In genomic region chr21:34888569-34889286, GRCh38 we compare ENCODE assay signal across 8 cellular contexts.
A peak's percentile ranks its signal among the peaks of the same experiment; 100 is the strongest.
DNase-seq lines count a peak whose midpoint lies in the region; TF ChIP-seq lines count a peak whose summit lies in the region.

No MANE protein-coding gene starts in this region.

- H3K4me1 Mint-ChIP-seq in glutamatergic neuron (ENCODE audit: low read depth, unreplicated experiment) (peaks cover 8% of the 10 kb centered on the region), osteocyte (ENCODE audit: unreplicated experiment) (peaks cover 33% of the 10 kb centered on the region)

- H3K36me3 Mint-ChIP-seq in glutamatergic neuron (ENCODE audit: unreplicated experiment) (no peaks in the 10 kb centered on the region), osteocyte (ENCODE audit: unreplicated experiment) (no peaks in the 10 kb centered on the region)

- H3K27me3 Mint-ChIP-seq in glutamatergic neuron (ENCODE audit: unreplicated experiment) (peaks cover 14% of the 10 kb centered on the region), osteocyte (ENCODE audit: unreplicated experiment) (peaks cover 3% of the 10 kb centered on the region)

- H3K36me3 ChIP-seq in thyroid gland: no peaks in the 10 kb centered on the region

- H3K27ac Mint-ChIP-seq in glutamatergic neuron (ENCODE audit: unreplicated experiment) (no peak overlapping the region), osteocyte (ENCODE audit: unreplicated experiment) (peak overlapping the region; percentile 98)

- TF ChIP-seq POLR2A in thyroid gland (IDR thresholded peaks at IDR 0.05): peak in 1 of 2 donors; percentile 84

- 0% methylated on average over 15 to 27 of the region's 92 CpGs for WGBS in thyroid gland, 2 donors

- no peaks in the 10 kb centered on the region for H3K9me3 ChIP-seq in thyroid gland

- H3K27ac ChIP-seq in thyroid gland: peak overlapping the region; percentile 53 to 92 (median 74)

- peak; percentile 95 for DNase-seq in GM03348 (ENCODE audit: low spot score)
- peak; percentile 82 for DNase-seq in HFF-Myc (ENCODE audit: extremely low read depth, low read depth)
- DNase-seq in MV-4-11 (lab: John Stamatoyannopoulos, UW): peak; percentile 82
- DNase-seq in SK-MEL-5 (ENCODE audit: low read depth, low spot score): peak; percentile 92
- DNase-seq in activated naive CD4-positive, alpha-beta T cell treated with anti-CD3 and anti-CD28 coated beads, Interleukin-2, amount 50 U/mL, for 16 hours: peak; percentile 87
- DNase-seq in glutamatergic neuron: peak; percentile 85
- peak; percentile 96 for DNase-seq in osteocyte (ENCODE audit: extremely low spot score, unreplicated experiment)
- DNase-seq in thyroid gland: peak; percentile 93 to 94

- intact Hi-C loops in thyroid gland (cut with DNase I): loop anchor here (10.0 kb wide), 3 partner anchors 64 to 516 kb away; no protein-coding TSS in a partner anchor

- TF ChIP-seq CTCF in HFF-Myc (IDR thresholded peaks at IDR 0.05; ENCODE audit: low read depth, low read length, missing control alignments): no peak
- TF ChIP-seq CTCF in glutamatergic neuron (IDR thresholded peaks at IDR 0.05; ENCODE audit: partially characterized antibody, unreplicated experiment): no peak
- no peak for TF ChIP-seq CTCF in osteocyte (IDR thresholded peaks at IDR 0.05)
- peak in 2 of 6 experiments; percentile 3 to 6 for TF ChIP-seq CTCF in thyroid gland (IDR thresholded peaks at IDR 0.05)

- H3K4me1 ChIP-seq in thyroid gland: peaks cover 11 to 32% of the 10 kb centered on the region in 2 donors

- H3K9me3 Mint-ChIP-seq in glutamatergic neuron (ENCODE audit: unreplicated experiment): peaks cover 2% of the 10 kb centered on the region
- no peaks in the 10 kb centered on the region for H3K9me3 Mint-ChIP-seq in osteocyte (ENCODE audit: unreplicated experiment)

- peaks cover 29% of the 10 kb centered on the region for H3K27me3 ChIP-seq in thyroid gland

- peak overlapping the region; percentile 85 for H3K4me3 Mint-ChIP-seq in glutamatergic neuron (ENCODE audit: unreplicated experiment)
- peak overlapping the region; percentile 89 for H3K4me3 Mint-ChIP-seq in osteocyte (ENCODE audit: unreplicated experiment)

- in situ Hi-C loops in SK-MEL-5 (cut with HindIII; ENCODE audit: low pct_unique_long_range_greater_than_20kb, low sequenced_read_pairs): no loop called here

- H3K4me3 ChIP-seq in HFF-Myc (replicated peaks; ENCODE audit: low read depth, low read length): peak overlapping the region; percentile 64
- H3K4me3 ChIP-seq in thyroid gland (replicated peaks in 1 of 3): peak overlapping the region; percentile 53 to 74 (median 56)

Comparison
In these comparisons a context has a peak if more than half of its experiments do, and no peak if none do; other contexts are left out.
1. Peak in every context shown above with its lines: DNase-seq, H3K4me3 ChIP-seq and H3K27ac ChIP-seq.